In genomic region chr15:99450896-99451358, GRCh38 we compare ENCODE assay signal across 8 cellular contexts.
A peak's percentile ranks its signal among the peaks of the same experiment; 100 is the strongest.
DNase-seq lines count a peak whose midpoint lies in the region; ATAC-seq and TF ChIP-seq lines count a peak whose summit lies in the region.

No MANE protein-coding gene starts in this region.

- peak overlapping the region; percentile 81 to 89 (median 85) for H3K4me3 Mint-ChIP-seq in CD4-positive, alpha-beta memory T cell

- H3K36me3 ChIP-seq in CD4-positive, alpha-beta memory T cell (ENCODE audit: insufficient read depth, low read length): no peaks in the 10 kb centered on the region
- H3K36me3 ChIP-seq in Karpas-422 (ENCODE audit: insufficient read depth, low read length) (no peaks in the 10 kb centered on the region), smooth muscle cell (ENCODE audit: low read depth) (no peaks in the 10 kb centered on the region)

- H3K79me2 ChIP-seq in Karpas-422 (ENCODE audit: low read length): no peaks in the 10 kb centered on the region
- no peaks in the 10 kb centered on the region for H3K79me2 ChIP-seq in smooth muscle cell (ENCODE audit: low read depth)

- no peaks in the 10 kb centered on the region for H4K20me1 ChIP-seq in Karpas-422 (ENCODE audit: insufficient read depth, low read depth, low read length)
- H4K20me1 ChIP-seq in smooth muscle cell (ENCODE audit: low read depth): no peaks in the 10 kb centered on the region

- H3K27me3 Mint-ChIP-seq in CD4-positive, alpha-beta memory T cell: peaks cover 3% of the 10 kb centered on the region in 2 donors

- H3K9me3 ChIP-seq in CD4-positive, alpha-beta memory T cell (ENCODE audit: control insufficient read depth in 1 of 2, low read length in 2 of 2): no peaks in the 10 kb centered on the region
- H3K9me3 ChIP-seq in Karpas-422 (ENCODE audit: low read length) (no peaks in the 10 kb centered on the region), smooth muscle cell (replicated peaks; ENCODE audit: low read depth) (no peaks in the 10 kb centered on the region)

- DNase-seq in CD4-positive, alpha-beta memory T cell: peak; percentile 30 to 62 (median 50)
- DNase-seq in Karpas-422: no peak
- peak; percentile 55 for DNase-seq in activated T-cell treated with anti-CD3 and anti-CD28 coated beads for 24 hours (ENCODE audit: low read depth)
- peak; percentile 27 for DNase-seq in fibroblast of the aortic adventitia (ENCODE audit: low read depth)
- DNase-seq in smooth muscle cell (lab: John Stamatoyannopoulos, UW; ENCODE audit: unreplicated experiment): no peak
- DNase-seq in cortex of kidney (lab: John Stamatoyannopoulos, UW): no peak

- peaks cover 5% of the 10 kb centered on the region for H3F3A ChIP-seq in smooth muscle cell (ENCODE audit: low read depth)

- H3K4me3 ChIP-seq in CD4-positive, alpha-beta memory T cell (ENCODE audit: low read length in 2 of 2): peak overlapping the region in 1 of 2 donors; percentile 32
- H3K4me3 ChIP-seq in Karpas-422 (ENCODE audit: low read length) (no peak overlapping the region), fibroblast of the aortic adventitia (ENCODE audit: low read depth, low read length) (no peak overlapping the region), smooth muscle cell (no peak overlapping the region)

- H3K36me3 Mint-ChIP-seq in CD4-positive, alpha-beta memory T cell: no peaks in the 10 kb centered on the region

- H3K9me3 Mint-ChIP-seq in CD4-positive, alpha-beta memory T cell: no peaks in the 10 kb centered on the region

- intact Hi-C loops in CD4-positive, alpha-beta memory T cell (cut with micrococcal nuclease): no loop called here

- peaks cover 26% of the 10 kb centered on the region for H3K4me1 ChIP-seq in CD4-positive, alpha-beta memory T cell (ENCODE audit: insufficient read depth, low read length)
- H3K4me1 ChIP-seq in Karpas-422 (ENCODE audit: low read length) (peaks cover 14% of the 10 kb centered on the region), smooth muscle cell (ENCODE audit: low read depth) (peaks cover 6% of the 10 kb centered on the region)

- H3K4me2 ChIP-seq in Karpas-422 (ENCODE audit: low read depth, low read length, poor library complexity, severe bottlenecking) (peak overlapping the region; percentile 11), smooth muscle cell (peak overlapping the region; percentile 64)

- H3K9ac ChIP-seq in Karpas-422 (ENCODE audit: low read length): no peak overlapping the region
- no peak overlapping the region for H3K9ac ChIP-seq in smooth muscle cell (ENCODE audit: low read depth)

- no peak for ATAC-seq in HG03457 (IDR thresholded peaks at IDR 0.05; ENCODE audit: unreplicated experiment)
- ATAC-seq in HG02981 (IDR thresholded peaks at IDR 0.05; ENCODE audit: unreplicated experiment): no peak

- H3K9me2 ChIP-seq in Karpas-422 (replicated peaks; ENCODE audit: insufficient read depth, low read length): no peaks in the 10 kb centered on the region

- H2AFZ ChIP-seq in Karpas-422 (ENCODE audit: low read length) (peak overlapping the region; percentile 56; the same call in 1 of the 2 replicates), smooth muscle cell (ENCODE audit: low read depth) (no peak overlapping the region)

- peaks cover 19 to 36% (median 26%) of the 10 kb centered on the region in 4 donors for H3K4me1 Mint-ChIP-seq in CD4-positive, alpha-beta memory T cell

- TF ChIP-seq CTCF in fibroblast of the aortic adventitia (IDR thresholded peaks at IDR 0.05; ENCODE audit: insufficient read depth, low read length): no peak
- TF ChIP-seq CTCF in smooth muscle cell (IDR thresholded peaks at IDR 0.05; ENCODE audit: borderline replicate concordance, insufficient read depth, poor library complexity, severe bottlenecking): no peak

- no peaks in the 10 kb centered on the region for H3K27me3 ChIP-seq in CD4-positive, alpha-beta memory T cell (ENCODE audit: insufficient read depth, low read length)
- H3K27me3 ChIP-seq in Karpas-422 (ENCODE audit: low read length) (no peaks in the 10 kb centered on the region), smooth muscle cell (ENCODE audit: low read depth) (no peaks in the 10 kb centered on the region)

- WGBS in smooth muscle cell (ENCODE audit: low lambda C conversion rate): 42% methylated on average over 14 of the region's 14 CpGs

- POLR2A ChIA-PET in CD4-positive, alpha-beta memory T cell (lab: Charles Lee; ENCODE audit: partially characterized antibody): interaction anchor here (1.2 kb wide), 1 partner anchor 30 kb away, joined by 4 read pairs; no protein-coding TSS in a partner anchor

- CTCF ChIA-PET in CD4-positive, alpha-beta memory T cell (lab: Charles Lee; ENCODE audit: partially characterized antibody): interaction anchor here (1.2 to 1.7 kb wide), 2 partner anchors 30 to 54 kb away, joined by 3 read pairs; no protein-coding TSS in a partner anchor

- H3K27ac Mint-ChIP-seq in CD4-positive, alpha-beta memory T cell: peak overlapping the region; percentile 62 to 94 (median 82)

- no peak overlapping the region for H3K27ac ChIP-seq in CD4-positive, alpha-beta memory T cell (ENCODE audit: low read depth, low read length)
- H3K27ac ChIP-seq in Karpas-422 (ENCODE audit: low read length): no peak overlapping the region
- peak overlapping the region; percentile 88 for H3K27ac ChIP-seq in smooth muscle cell (ENCODE audit: low read depth)

Comparison
In these comparisons a context has a peak if more than half of its experiments do, and no peak if none do; other contexts are left out.
1. DNase-seq: peak in CD4-positive, alpha-beta memory T cell (5 of 5), activated T-cell treated with anti-CD3 and anti-CD28 coated beads for 24 hours (single experiment) and fibroblast of the aortic adventitia (single experiment); none in Karpas-422 (single experiment), smooth muscle cell (single experiment) and cortex of kidney (single experiment).